15 cellular contexts compared by ENCODE assay signal in the genomic region with DNA sequence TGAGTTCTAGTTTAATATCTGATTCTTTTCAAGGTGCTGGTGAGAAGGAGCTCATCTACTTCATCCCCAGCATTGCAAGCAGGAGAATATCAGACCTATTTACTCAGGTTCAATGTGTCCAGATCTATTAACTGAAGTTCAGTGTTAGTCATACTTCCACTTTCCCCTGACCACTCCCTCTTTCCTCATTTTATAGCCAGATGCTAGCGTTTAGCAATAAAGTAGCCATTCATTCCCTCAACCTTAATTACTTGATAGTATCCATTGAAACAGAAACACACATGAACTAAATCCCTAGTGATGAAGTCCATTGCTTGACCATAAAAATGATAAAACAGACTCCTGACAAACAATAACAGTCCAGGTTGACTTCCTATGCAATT.
DNase-seq lines count a peak whose midpoint lies in the region; ATAC-seq, FAIRE-seq and TF ChIP-seq lines count a peak whose summit lies in the region.
"Had no signal": no experiment of that assay in that cellular context is flagged by ENCODE, and none has a peak within 500 bp of the region (broad histone marks: within the 10 kb centered on the region; RNA-seq: fewer than 3 reads in every experiment).

No MANE protein-coding gene starts in this region.

- TF ChIP-seq CTCF in PC-3 (conservative IDR thresholded peaks at IDR 0.05; ENCODE audit: low read depth, low read length) (no peak), endothelial cell of umbilical vein (IDR thresholded peaks at IDR 0.05; ENCODE audit: extremely low read depth in 1 of 2, insufficient read depth in 1 of 2, low read depth in 1 of 2, low read length in 2 of 2) (no peak), osteoblast (IDR thresholded peaks at IDR 0.05; ENCODE audit: extremely low read depth, low read depth, low read length) (no peak), OCI-LY7 (conservative IDR thresholded peaks at IDR 0.05; ENCODE audit: low read length) (no peak)

- H2AFZ ChIP-seq in PC-3 (ENCODE audit: low read length) (no peak overlapping the region), endothelial cell of umbilical vein (ENCODE audit: low read depth, low read length) (no peak overlapping the region), osteoblast (ENCODE audit: low read length) (no peak overlapping the region), OCI-LY7 (ENCODE audit: low read length) (no peak overlapping the region)

- H3K9me1 ChIP-seq in endothelial cell of umbilical vein (replicated peaks; ENCODE audit: control insufficient read depth, extremely low read depth, insufficient read depth, low read length) = no peaks in the 10 kb centered on the region

- no peaks in the 10 kb centered on the region for H3K79me2 ChIP-seq in PC-3 (ENCODE audit: low read length)
- H3K79me2 ChIP-seq in endothelial cell of umbilical vein (ENCODE audit: control insufficient read depth, insufficient read depth, low read length) = no peaks in the 10 kb centered on the region
- no peaks in the 10 kb centered on the region for H3K79me2 ChIP-seq in osteoblast (ENCODE audit: insufficient read depth, low read length)
- H3K79me2 ChIP-seq in OCI-LY7 (ENCODE audit: insufficient read depth, low read depth, low read length) = no peaks in the 10 kb centered on the region

- BruUV-seq in PC-3 (replicated peaks; lab: Mats Ljungman, UMichigan) (no TSS peak), endothelial cell of umbilical vein (replicated peaks; lab: Mats Ljungman, UMichigan) (no TSS peak), OCI-LY7 (replicated peaks; lab: Mats Ljungman, UMichigan) (no TSS peak)

- peak; percentile 84 for DNase-seq in PC-3
- peak; percentile 80 for DNase-seq in endothelial cell of umbilical vein (ENCODE audit: low read depth, low spot score)
- DNase-seq in osteoblast (ENCODE audit: insufficient read length, low spot score, missing footprints) = peak; percentile 15
- DNase-seq in NCI-H226 = no peak
- DNase-seq in NCI-H1092 treated with DMSO at 0.1 percent for 48 hours (lab: John Stamatoyannopoulos, UW) = no peak
- no peak for DNase-seq in stimulated activated CD4-positive, alpha-beta T cell treated with anti-CD3 and anti-CD28 coated beads, Interleukin-2, amount 100 ng/mL, for 48 hours
- no peak for DNase-seq in OCI-LY7 (ENCODE audit: low spot score)
- DNase-seq: activated effector memory CD4-positive, alpha-beta T cell treated with anti-CD3 and anti-CD28 coated beads, Interleukin-2, amount 50 U/mL, for 16 hours; esophagus squamous epithelium; naive B cell; NK-92 treated with Interleukin-12 subunit alpha and Interleukin-12 subunit beta, amount 100 ng/mL, for 24 hours; T-cell had no signal

- no peaks in the 10 kb centered on the region for H3K36me3 ChIP-seq in PC-3 (ENCODE audit: low read depth, low read length)
- no peaks in the 10 kb centered on the region for H3K36me3 ChIP-seq in endothelial cell of umbilical vein (ENCODE audit: control insufficient read depth in 2 of 2, extremely low read depth in 1 of 2, insufficient read depth in 2 of 2, low read length in 2 of 2)
- H3K36me3 ChIP-seq in osteoblast (ENCODE audit: insufficient read depth, low read length) = no peaks in the 10 kb centered on the region
- no peaks in the 10 kb centered on the region for H3K36me3 ChIP-seq in OCI-LY7 (ENCODE audit: insufficient read depth, low read length)
- H3K36me3 ChIP-seq: esophagus squamous epithelium, right atrium auricular region had no signal

- H4K20me1 ChIP-seq in PC-3 (ENCODE audit: low read length) = no peaks in the 10 kb centered on the region
- H4K20me1 ChIP-seq in endothelial cell of umbilical vein (replicated peaks; ENCODE audit: control insufficient read depth, extremely low read depth, insufficient read depth, low read length) = no peaks in the 10 kb centered on the region
- no peaks in the 10 kb centered on the region for H4K20me1 ChIP-seq in osteoblast (ENCODE audit: insufficient read depth, low read length)
- H4K20me1 ChIP-seq in OCI-LY7 (ENCODE audit: insufficient read depth, low read length) = no peaks in the 10 kb centered on the region

- dilution Hi-C loops in endothelial cell of umbilical vein (cut with MboI; ENCODE audit: extremely low pct_ligation_motif_present, low sequenced_read_pairs) = loop anchor here (10.0 kb wide), 1 partner anchor 365 kb away; no protein-coding TSS in a partner anchor

- H3K4me2 ChIP-seq in PC-3 (ENCODE audit: low read length) (peak overlapping the region; percentile 77), endothelial cell of umbilical vein (ENCODE audit: insufficient read depth, low read length) (peak overlapping the region; percentile 44), osteoblast (ENCODE audit: insufficient read depth, low read length) (no peak overlapping the region), OCI-LY7 (ENCODE audit: low read length) (no peak overlapping the region)

- FAIRE-seq in G401.6 (lab: Jason Lieb, UNC) (peak; percentile 28), endothelial cell of umbilical vein (lab: Jason Lieb, UNC) (peak; percentile 80)
- FAIRE-seq: GM12891 had no signal

- H3K4me3 ChIP-seq in PC-3 (ENCODE audit: low read length) = peak overlapping the region; percentile 47
- H3K4me3 ChIP-seq in endothelial cell of umbilical vein (replicated peaks in 1 of 3; ENCODE audit: insufficient read depth in 1 of 3, low read depth in 1 of 3, low read length in 3 of 3) = no peak overlapping the region
- H3K4me3 ChIP-seq in osteoblast (ENCODE audit: insufficient read depth, low read length) = no peak overlapping the region
- H3K4me3 ChIP-seq in OCI-LY7 (ENCODE audit: low read depth, low read length, poor library complexity, severe bottlenecking) = no peak overlapping the region
- H3K4me3 ChIP-seq: esophagus squamous epithelium, right atrium auricular region had no signal

- H3K27ac ChIP-seq in PC-3 (ENCODE audit: low read length) = peak overlapping the region; percentile 80
- H3K27ac ChIP-seq in endothelial cell of umbilical vein (ENCODE audit: insufficient read depth, low read depth, low read length) = peak overlapping the region; percentile 32
- peak overlapping the region; percentile 51 for H3K27ac ChIP-seq in osteoblast (ENCODE audit: low read depth, low read length)
- H3K27ac ChIP-seq in OCI-LY7 (ENCODE audit: low read depth, low read length, poor library complexity, severe bottlenecking) = no peak overlapping the region
- H3K27ac ChIP-seq: esophagus squamous epithelium, right atrium auricular region had no signal

- no peaks in the 10 kb centered on the region for H3K27me3 ChIP-seq in PC-3 (ENCODE audit: low read length)
- no peaks in the 10 kb centered on the region for H3K27me3 ChIP-seq in endothelial cell of umbilical vein (ENCODE audit: control insufficient read depth in 2 of 2, insufficient read depth in 2 of 2, low read length in 2 of 2)
- no peaks in the 10 kb centered on the region for H3K27me3 ChIP-seq in osteoblast (ENCODE audit: insufficient read depth, low read length)
- H3K27me3 ChIP-seq: esophagus squamous epithelium, right atrium auricular region had no signal

- TF ChIP-seq POLR2A in endothelial cell of umbilical vein (IDR thresholded peaks at IDR 0.05; ENCODE audit: low read depth, low read length) = peak; percentile 4

- POLR2A ChIA-PET in PC-3 (lab: Charles Lee; ENCODE audit: unreplicated experiment) (interaction anchor here (0.6 to 0.7 kb wide), 2 partner anchors 92 to 394 kb away, joined by 3 read pairs; no protein-coding TSS in a partner anchor), endothelial cell of umbilical vein (lab: Charles Lee) (interaction anchor here (1.4 to 1.8 kb wide), 3 partner anchors 59 to 397 kb away, joined by 3 to 9 read pairs (median 3); no protein-coding TSS in a partner anchor), OCI-LY7 (lab: Charles Lee) (interaction anchor here (0.5 to 2.8 kb wide), 4 partner anchors 30 to 398 kb away, joined by 3 to 11 read pairs (median 3); no protein-coding TSS in a partner anchor)

- peak overlapping the region; percentile 37 for H3K9ac ChIP-seq in PC-3 (ENCODE audit: low read length)
- H3K9ac ChIP-seq in endothelial cell of umbilical vein (replicated peaks; ENCODE audit: extremely low read depth, insufficient read depth, low read length) = no peak overlapping the region

- CTCF ChIA-PET in PC-3 (lab: Charles Lee) = interaction anchor here (1.0 to 2.4 kb wide), 3 partner anchors 58 to 396 kb away, joined by 5 to 19 read pairs (median 8); no protein-coding TSS in a partner anchor
- CTCF ChIA-PET in endothelial cell of umbilical vein (lab: Charles Lee) = interaction anchor here (0.8 to 7.5 kb wide), 34 partner anchors 10 to 502 kb away, joined by 3 to 525 read pairs (median 6); a partner anchor contains a TSS
- CTCF ChIA-PET in OCI-LY7 (lab: Charles Lee; ENCODE audit: unreplicated experiment) = interaction anchor here (5.3 kb wide), 1 partner anchor 397 kb away, joined by 23 read pairs; no protein-coding TSS in a partner anchor

- H3K9me2 ChIP-seq in PC-3 (replicated peaks; ENCODE audit: low read length) (no peaks in the 10 kb centered on the region), OCI-LY7 (ENCODE audit: insufficient read depth, low read length) (no peaks in the 10 kb centered on the region)

- intact Hi-C loops in PC-3 (cut with micrococcal nuclease) = loop anchor here (1.0 to 10.0 kb wide), 7 partner anchors 59 to 1045 kb away; a partner anchor contains a TSS
- intact Hi-C loops in endothelial cell of umbilical vein (cut with micrococcal nuclease) = loop anchor here (1.0 to 10.0 kb wide), 9 partner anchors 37 to 623 kb away; a partner anchor contains a TSS
- intact Hi-C loops in OCI-LY7 (cut with micrococcal nuclease; ENCODE audit: unreplicated experiment) = loop anchor here (2.0 to 5.0 kb wide), 2 partner anchors 113 to 499 kb away; no protein-coding TSS in a partner anchor

- peak; percentile 64 for ATAC-seq in PC-3
- ATAC-seq: T-cell had no signal

- H3K9me3 ChIP-seq in PC-3 (ENCODE audit: low read length) (no peaks in the 10 kb centered on the region), endothelial cell of umbilical vein (replicated peaks; ENCODE audit: control insufficient read depth, insufficient read depth, low read length) (no peaks in the 10 kb centered on the region), osteoblast (ENCODE audit: low read depth, low read length) (no peaks in the 10 kb centered on the region), OCI-LY7 (ENCODE audit: low read length) (no peaks in the 10 kb centered on the region)
- H3K9me3 ChIP-seq: esophagus squamous epithelium, right atrium auricular region had no signal

- peaks cover 10% of the 10 kb centered on the region for H3F3A ChIP-seq in PC-3 (ENCODE audit: low read length, unreplicated experiment)

- peaks cover 49% of the 10 kb centered on the region for H3K4me1 ChIP-seq in PC-3 (ENCODE audit: insufficient read depth, low read length)
- H3K4me1 ChIP-seq in endothelial cell of umbilical vein (ENCODE audit: control insufficient read depth, extremely low read depth, insufficient read depth, low read length) = peaks cover 35% of the 10 kb centered on the region
- H3K4me1 ChIP-seq in osteoblast (ENCODE audit: insufficient read depth, low read length) = peaks cover 31% of the 10 kb centered on the region
- no peaks in the 10 kb centered on the region for H3K4me1 ChIP-seq in OCI-LY7 (ENCODE audit: insufficient read depth, low read length, poor library complexity, severe bottlenecking)

TF ChIP-seq in endothelial cell of umbilical vein, 7 proteins besides CTCF, POLR2A, EP300 and RAD21:
- peak; percentile 44 for TF ChIP-seq FOS (IDR thresholded peaks at IDR 0.05; ENCODE audit: borderline replicate concordance, insufficient read depth, low read length)
- no peak for TF ChIP-seq JUN (IDR thresholded peaks at IDR 0.05; ENCODE audit: borderline replicate concordance, insufficient read depth, insufficient read length, low read depth)

Comparison
In these comparisons a context has a peak if more than half of its experiments do, and no peak if none do; other contexts are left out.
1. DNase-seq: peak in PC-3 (single experiment), endothelial cell of umbilical vein (single experiment) and osteoblast (single experiment); none in NCI-H226 (single experiment), NCI-H1092 treated with DMSO at 0.1 percent for 48 hours (single experiment), stimulated activated CD4-positive, alpha-beta T cell treated with anti-CD3 and anti-CD28 coated beads, Interleukin-2, amount 100 ng/mL, for 48 hours (0 of 2) and OCI-LY7 (single experiment).
2. H3K4me2 ChIP-seq: peak in PC-3 (single experiment) and endothelial cell of umbilical vein (single experiment); none in osteoblast (single experiment) and OCI-LY7 (single experiment).